1 cellular context compared by ENCODE assay signal in genomic region chr14:101840649-101841365, GRCh38.
TF ChIP-seq lines count a peak whose summit lies in the region.

No MANE protein-coding gene starts in this region.

TF ChIP-seq in SK-N-SH treated with all-trans-retinoic acid at 6 μM for 48 hours, 23 proteins besides CTCF, POLR2A, EP300 and RAD21 (continued from another document):
- TF ChIP-seq PATZ1 (CRISPR knock-in tag; IDR thresholded peaks at IDR 0.05; ENCODE audit: borderline replicate concordance) (no peak), TCF4 (CRISPR knock-in tag; IDR thresholded peaks at IDR 0.05; ENCODE audit: borderline replicate concordance) (peak; percentile 87), OSR1 (CRISPR knock-in tag; IDR thresholded peaks at IDR 0.05) (no peak), CREB5 (CRISPR knock-in tag; IDR thresholded peaks at IDR 0.05; ENCODE audit: low read depth) (0 out of 2 replicates have a peak, but pooled peaks have one; percentile 27), CSDC2 (CRISPR knock-in tag; IDR thresholded peaks at IDR 0.05) (no peak), ZNF8 (CRISPR knock-in tag; IDR thresholded peaks at IDR 0.05) (peak; percentile 71), ZC3H10 (CRISPR knock-in tag; IDR thresholded peaks at IDR 0.05) (no peak), ZNF70 (CRISPR knock-in tag; IDR thresholded peaks at IDR 0.05) (peak; percentile 65; the same call in 1 of the 2 replicates), TOX (CRISPR knock-in tag; IDR thresholded peaks at IDR 0.05; ENCODE audit: borderline replicate concordance) (no peak)
